Comparison of ENCODE assay signal across 11 cellular contexts in the genomic region with DNA sequence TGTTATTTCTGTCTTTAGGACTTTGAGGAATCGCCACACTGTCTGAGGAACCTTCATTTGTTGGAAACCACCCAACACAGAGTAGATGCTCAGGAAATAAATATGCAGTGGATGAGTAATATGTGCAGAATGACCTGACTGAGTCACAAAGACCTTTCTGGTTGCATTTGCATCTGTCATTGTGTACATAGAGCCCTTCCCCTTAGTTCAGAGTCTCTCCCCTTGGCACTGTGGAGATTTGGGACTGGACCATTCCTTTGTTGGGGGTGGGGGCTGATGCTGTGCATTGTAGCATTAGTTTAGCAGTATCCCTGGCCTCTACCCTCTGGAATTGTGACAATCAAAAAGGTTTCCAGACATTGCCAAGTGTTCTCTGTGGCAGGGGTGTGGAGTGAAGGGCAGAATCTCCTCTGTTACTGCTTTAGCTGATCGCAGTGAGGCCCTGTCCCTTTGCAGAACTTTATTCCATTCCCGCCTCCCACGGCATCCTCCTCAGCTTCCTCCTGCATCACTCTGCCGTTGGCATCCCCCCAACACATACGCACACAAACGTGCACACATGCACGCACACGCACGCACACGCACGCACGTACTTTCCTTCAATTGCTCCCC.
DNase-seq lines count a peak whose midpoint lies in the region; ATAC-seq and TF ChIP-seq lines count a peak whose summit lies in the region.
"Had no signal": no experiment of that assay in that cellular context is flagged by ENCODE, and none has a peak within 500 bp of the region (broad histone marks: within the 10 kb centered on the region; RNA-seq: fewer than 3 reads in every experiment).

No MANE protein-coding gene starts in this region.

- H3K27ac ChIP-seq in ACC112 (ENCODE audit: low read depth, low read length) (peak overlapping the region; percentile 76; the same call in 1 of the 2 replicates), H9 (ENCODE audit: insufficient read length, low read depth, low read length) (no peak overlapping the region), GM23338 (ENCODE audit: low read depth) (no peak overlapping the region)
- H3K27ac ChIP-seq: psoas muscle had no signal

- no peaks in the 10 kb centered on the region for H3K9me3 ChIP-seq in H9 (ENCODE audit: control insufficient read depth, low read depth, low read length)
- H3K9me3 ChIP-seq: psoas muscle had no signal

- no peak overlapping the region for H2BK5ac ChIP-seq in H9 (ENCODE audit: insufficient read length, low read length)

- H3K9me3 Mint-ChIP-seq in H9 (peaks cover 4 to 5% of the 10 kb centered on the region in 2 experiments; a peak in 3 of 5 replicates), GM23338 (peaks cover 8% of the 10 kb centered on the region; the same call in 1 of the 3 replicates)

- H2AK5ac ChIP-seq in H9 (ENCODE audit: insufficient read length, low read length), result no peak overlapping the region

- H3K79me1 ChIP-seq in H9 (ENCODE audit: insufficient read depth, low read depth, low read length, poor library complexity, severe bottlenecking), result no peaks in the 10 kb centered on the region

- H3K4me3 Mint-ChIP-seq in H9, result no peak overlapping the region
- H3K4me3 Mint-ChIP-seq in GM23338, result no peak overlapping the region
- H3K4me3 Mint-ChIP-seq: WTC11 had no signal

- H4K20me1 ChIP-seq in H9 (ENCODE audit: control insufficient read depth, insufficient read depth, insufficient read length) (no peaks in the 10 kb centered on the region), GM23338 (replicated peaks; ENCODE audit: insufficient read depth) (no peaks in the 10 kb centered on the region; the same call in 1 of the 2 replicates)

- no peaks in the 10 kb centered on the region for H3K27me3 ChIP-seq in ACC112 (ENCODE audit: insufficient read depth, low read length)
- H3K27me3 ChIP-seq in H9 (ENCODE audit: insufficient read depth, low read length), result no peaks in the 10 kb centered on the region
- H3K27me3 ChIP-seq in GM23338 (ENCODE audit: insufficient read depth), result no peaks in the 10 kb centered on the region

- H3K4me3 ChIP-seq in ACC112 (ENCODE audit: low read depth, low read length) (peak overlapping the region; percentile 22; the same call in 1 of the 2 replicates), fibroblast of the aortic adventitia (ENCODE audit: low read depth, low read length) (no peak overlapping the region), GM23338 (no peak overlapping the region)
- H3K4me3 ChIP-seq: psoas muscle had no signal

- H3K4me1 ChIP-seq in ACC112 (ENCODE audit: control insufficient read depth, insufficient read depth, low read length, unreplicated experiment) (peaks cover 16% of the 10 kb centered on the region), H9 (ENCODE audit: insufficient read depth, low read length) (no peaks in the 10 kb centered on the region), GM23338 (ENCODE audit: insufficient read depth) (no peaks in the 10 kb centered on the region)
- H3K4me1 ChIP-seq: psoas muscle had no signal

- H3K36me3 ChIP-seq in ACC112 (ENCODE audit: insufficient read depth, low read length) (0 out of 2 replicates have a peak, but pooled peaks cover 4% of the 10 kb centered on the region), GM23338 (ENCODE audit: insufficient read depth) (no peaks in the 10 kb centered on the region)

- peaks cover 0 to 5% (median 0%) of the 10 kb centered on the region in 3 experiments; a peak in 4 of 7 replicates for H3K36me3 Mint-ChIP-seq in H9 (ENCODE audit: insufficient read depth in 1 of 3, low read depth in 3 of 3)
- H3K36me3 Mint-ChIP-seq in GM23338 (ENCODE audit: low read depth), result no peaks in the 10 kb centered on the region; the same call in 2 of the 3 replicates
- H3K36me3 Mint-ChIP-seq: WTC11 had no signal

- H4K91ac ChIP-seq in H9 (ENCODE audit: insufficient read length, low read depth, low read length), result no peak overlapping the region

- peak overlapping the region in 1 of 3 experiments; percentile 14; a peak in 1 of 7 replicates for H3K27ac Mint-ChIP-seq in H9
- no peak overlapping the region for H3K27ac Mint-ChIP-seq in GM23338
- H3K27ac Mint-ChIP-seq: WTC11 had no signal

- H3K27me3 Mint-ChIP-seq in H9 (ENCODE audit: low read depth), result peaks cover 3% of the 10 kb centered on the region
- peaks cover 2% of the 10 kb centered on the region for H3K27me3 Mint-ChIP-seq in GM23338 (ENCODE audit: insufficient read depth, low read depth, poor library complexity)

- H2BK12ac ChIP-seq in H9 (ENCODE audit: insufficient read length, low read depth, low read length), result no peak overlapping the region

- H2BK15ac ChIP-seq in H9 (ENCODE audit: low read depth, low read length), result no peak overlapping the region

- WGBS in H9 (ENCODE audit: extremely low coverage, insufficient read length, low lambda C conversion rate), result no CpG with 5 or more reads among the region's 13 CpGs

- no peak for TF ChIP-seq CTCF in H9 (conservative IDR thresholded peaks at IDR 0.05)
- TF ChIP-seq CTCF in fibroblast of the aortic adventitia (IDR thresholded peaks at IDR 0.05; ENCODE audit: insufficient read depth, low read length), result no peak
- TF ChIP-seq CTCF in GM23338 (conservative IDR thresholded peaks at IDR 0.05; ENCODE audit: low read depth in 2 of 2), result no peak

- no peak overlapping the region for H3K4ac ChIP-seq in H9 (ENCODE audit: low read depth, low read length)

- H3K23ac ChIP-seq in H9 (ENCODE audit: insufficient read length, low read depth, low read length), result no peak overlapping the region

- H4K5ac ChIP-seq in H9 (ENCODE audit: insufficient read length, low read depth, low read length), result no peak overlapping the region

- DNase-seq in H9, result no peak
- peak; percentile 48 to 75 for DNase-seq in SW 1271 (lab: John Stamatoyannopoulos, UW)
- peak; percentile 89 for DNase-seq in fibroblast of the aortic adventitia (ENCODE audit: low read depth)
- DNase-seq in NCI-H2029 treated with DMSO at 0.1 percent for 48 hours (lab: John Stamatoyannopoulos, UW), result no peak
- DNase-seq in GM23338 (ENCODE audit: low spot score), result no peak
- DNase-seq: left ventricle myocardium superior, psoas muscle had no signal

- no peak overlapping the region for H3T11ph ChIP-seq in H9 (ENCODE audit: low read length)

- H4K8ac ChIP-seq in H9 (replicated peaks; ENCODE audit: insufficient read length, low read depth, low read length), result no peak overlapping the region

- H3K56ac ChIP-seq in H9 (ENCODE audit: insufficient read length, low read depth, low read length), result no peak overlapping the region

- H3K9me2 ChIP-seq in GM23338 (ENCODE audit: insufficient read depth), result no peaks in the 10 kb centered on the region; the same call in 1 of the 2 replicates

- no peaks in the 10 kb centered on the region for H3F3A ChIP-seq in GM23338 (replicated peaks; ENCODE audit: low read depth)

- peak overlapping the region; percentile 18; the same call in 1 of the 2 replicates for H3K14ac ChIP-seq in H9 (ENCODE audit: insufficient read depth, low read length)

- H3K4me1 Mint-ChIP-seq in H9 (peaks cover 13 to 21% of the 10 kb centered on the region in 2 experiments), GM23338 (peaks cover 3% of the 10 kb centered on the region; the same call in 2 of the 3 replicates)

- ATAC-seq in HG03342 (IDR thresholded peaks at IDR 0.05; ENCODE audit: unreplicated experiment) (no peak), GM18511 (IDR thresholded peaks at IDR 0.05; ENCODE audit: unreplicated experiment) (no peak), GM23338 (no peak)
- ATAC-seq: left ventricle myocardium superior, WTC11 had no signal

- H2BK20ac ChIP-seq in H9 (ENCODE audit: low read depth, low read length, poor library complexity, severe bottlenecking), result no peak overlapping the region

- H2BK120ac ChIP-seq in H9 (ENCODE audit: low read depth, low read length, poor library complexity, severe bottlenecking), result no peak overlapping the region

- H3K4me2 ChIP-seq in H9 (ENCODE audit: insufficient read depth, insufficient read length, low read length), result no peak overlapping the region
- no peak overlapping the region for H3K4me2 ChIP-seq in GM23338

- H3K23me2 ChIP-seq in H9 (ENCODE audit: insufficient read length, low read depth, low read length, poor library complexity, severe bottlenecking), result no peaks in the 10 kb centered on the region

- H3K18ac ChIP-seq in H9 (ENCODE audit: insufficient read length, low read depth, low read length), result peak overlapping the region; percentile 54

- H3K79me2 ChIP-seq in ACC112 (ENCODE audit: control insufficient read depth, insufficient read depth, low read length, unreplicated experiment), result no peaks in the 10 kb centered on the region
- H3K79me2 ChIP-seq in H9 (ENCODE audit: insufficient read depth, low read length), result no peaks in the 10 kb centered on the region
- no peaks in the 10 kb centered on the region for H3K79me2 ChIP-seq in GM23338 (replicated peaks; ENCODE audit: insufficient read depth)

- H3K9ac ChIP-seq in H9 (ENCODE audit: extremely low read depth, insufficient read length, low read length), result no peak overlapping the region

- no peak overlapping the region for H2AFZ ChIP-seq in ACC112 (ENCODE audit: low read length, unreplicated experiment)
- H2AFZ ChIP-seq in H9 (ENCODE audit: low read length), result no peak overlapping the region
- no peak overlapping the region for H2AFZ ChIP-seq in GM23338

TF ChIP-seq in GM23338, 12 proteins besides CTCF, POLR2A, EP300 and RAD21 (continues in another document):
- TF ChIP-seq, protein P1, sequence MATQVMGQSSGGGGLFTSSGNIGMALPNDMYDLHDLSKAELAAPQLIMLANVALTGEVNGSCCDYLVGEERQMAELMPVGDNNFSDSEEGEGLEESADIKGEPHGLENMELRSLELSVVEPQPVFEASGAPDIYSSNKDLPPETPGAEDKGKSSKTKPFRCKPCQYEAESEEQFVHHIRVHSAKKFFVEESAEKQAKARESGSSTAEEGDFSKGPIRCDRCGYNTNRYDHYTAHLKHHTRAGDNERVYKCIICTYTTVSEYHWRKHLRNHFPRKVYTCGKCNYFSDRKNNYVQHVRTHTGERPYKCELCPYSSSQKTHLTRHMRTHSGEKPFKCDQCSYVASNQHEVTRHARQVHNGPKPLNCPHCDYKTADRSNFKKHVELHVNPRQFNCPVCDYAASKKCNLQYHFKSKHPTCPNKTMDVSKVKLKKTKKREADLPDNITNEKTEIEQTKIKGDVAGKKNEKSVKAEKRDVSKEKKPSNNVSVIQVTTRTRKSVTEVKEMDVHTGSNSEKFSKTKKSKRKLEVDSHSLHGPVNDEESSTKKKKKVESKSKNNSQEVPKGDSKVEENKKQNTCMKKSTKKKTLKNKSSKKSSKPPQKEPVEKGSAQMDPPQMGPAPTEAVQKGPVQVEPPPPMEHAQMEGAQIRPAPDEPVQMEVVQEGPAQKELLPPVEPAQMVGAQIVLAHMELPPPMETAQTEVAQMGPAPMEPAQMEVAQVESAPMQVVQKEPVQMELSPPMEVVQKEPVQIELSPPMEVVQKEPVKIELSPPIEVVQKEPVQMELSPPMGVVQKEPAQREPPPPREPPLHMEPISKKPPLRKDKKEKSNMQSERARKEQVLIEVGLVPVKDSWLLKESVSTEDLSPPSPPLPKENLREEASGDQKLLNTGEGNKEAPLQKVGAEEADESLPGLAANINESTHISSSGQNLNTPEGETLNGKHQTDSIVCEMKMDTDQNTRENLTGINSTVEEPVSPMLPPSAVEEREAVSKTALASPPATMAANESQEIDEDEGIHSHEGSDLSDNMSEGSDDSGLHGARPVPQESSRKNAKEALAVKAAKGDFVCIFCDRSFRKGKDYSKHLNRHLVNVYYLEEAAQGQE (IDR thresholded peaks at IDR 0.05; ENCODE audit: unreplicated experiment), result no peak
- TF ChIP-seq CREB1 (CRISPR knock-in tag; IDR thresholded peaks at IDR 0.05; ENCODE audit: low read depth) (no peak), NANOG (IDR thresholded peaks at IDR 0.05; ENCODE audit: borderline replicate concordance) (no peak)

Comparison
In these comparisons a context has a peak if more than half of its experiments do, and no peak if none do; other contexts are left out.
1. DNase-seq: peak in SW 1271 (2 of 2) and fibroblast of the aortic adventitia (single experiment); none in H9 (single experiment), NCI-H2029 treated with DMSO at 0.1 percent for 48 hours (single experiment) and GM23338 (single experiment).